In genomic region chr1:220874201-220874655, GRCh38 we compare ENCODE assay signal across 1 cellular context.
TF ChIP-seq lines count a peak whose summit lies in the region.

No MANE protein-coding gene starts in this region.

TF ChIP-seq in HepG2, 621 proteins besides CTCF, POLR2A, EP300 and RAD21 (continued from another document):
- no peak for TF ChIP-seq ZBTB44 (CRISPR knock-in tag; IDR thresholded peaks at IDR 0.05)
- TF ChIP-seq ZNF691 (CRISPR knock-in tag; IDR thresholded peaks at IDR 0.05; ENCODE audit: borderline replicate concordance, low read depth), result no peak
- no peak for TF ChIP-seq RFXAP (CRISPR knock-in tag; IDR thresholded peaks at IDR 0.05; ENCODE audit: borderline replicate concordance)
- no peak for TF ChIP-seq KLF16 (CRISPR knock-in tag; IDR thresholded peaks at IDR 0.05)
- TF ChIP-seq ZNF281 (CRISPR knock-in tag; IDR thresholded peaks at IDR 0.05; ENCODE audit: borderline replicate concordance), result no peak
- TF ChIP-seq STAG1 (CRISPR knock-in tag; IDR thresholded peaks at IDR 0.05), result peak; percentile 84
- no peak for TF ChIP-seq AKAP8 (CRISPR knock-in tag; IDR thresholded peaks at IDR 0.05)
- no peak for TF ChIP-seq SIX4 (CRISPR knock-in tag; IDR thresholded peaks at IDR 0.05)
- TF ChIP-seq MEF2D (CRISPR knock-in tag; IDR thresholded peaks at IDR 0.05), result no peak
- no peak for TF ChIP-seq ZNF468 (CRISPR knock-in tag; IDR thresholded peaks at IDR 0.05)
- TF ChIP-seq SMC3 (IDR thresholded peaks at IDR 0.05; ENCODE audit: low read length), result peak; percentile 53
- TF ChIP-seq ZNF558 (CRISPR knock-in tag; IDR thresholded peaks at IDR 0.05; ENCODE audit: borderline replicate concordance), result no peak
- no peak for TF ChIP-seq ZNF460 (CRISPR knock-in tag; IDR thresholded peaks at IDR 0.05; ENCODE audit: borderline replicate concordance)
- no peak for TF ChIP-seq ZBTB49 (CRISPR knock-in tag; IDR thresholded peaks at IDR 0.05; ENCODE audit: borderline replicate concordance)
- 0 out of 2 replicates have a peak, but pooled peaks have one; percentile 34 for TF ChIP-seq TARDBP (CRISPR knock-in tag; IDR thresholded peaks at IDR 0.05)
- no peak for TF ChIP-seq ZNF296 (CRISPR knock-in tag; conservative IDR thresholded peaks at IDR 0.05)
- no peak for TF ChIP-seq ZC3H13 (CRISPR knock-in tag; IDR thresholded peaks at IDR 0.05)
- TF ChIP-seq NCOR1 (IDR thresholded peaks at IDR 0.05; ENCODE audit: borderline replicate concordance, low read length), result no peak
- TF ChIP-seq SCMH1 (CRISPR knock-in tag; IDR thresholded peaks at IDR 0.05; ENCODE audit: borderline replicate concordance), result no peak
